18 cellular contexts compared by ENCODE assay signal in the genomic region with DNA sequence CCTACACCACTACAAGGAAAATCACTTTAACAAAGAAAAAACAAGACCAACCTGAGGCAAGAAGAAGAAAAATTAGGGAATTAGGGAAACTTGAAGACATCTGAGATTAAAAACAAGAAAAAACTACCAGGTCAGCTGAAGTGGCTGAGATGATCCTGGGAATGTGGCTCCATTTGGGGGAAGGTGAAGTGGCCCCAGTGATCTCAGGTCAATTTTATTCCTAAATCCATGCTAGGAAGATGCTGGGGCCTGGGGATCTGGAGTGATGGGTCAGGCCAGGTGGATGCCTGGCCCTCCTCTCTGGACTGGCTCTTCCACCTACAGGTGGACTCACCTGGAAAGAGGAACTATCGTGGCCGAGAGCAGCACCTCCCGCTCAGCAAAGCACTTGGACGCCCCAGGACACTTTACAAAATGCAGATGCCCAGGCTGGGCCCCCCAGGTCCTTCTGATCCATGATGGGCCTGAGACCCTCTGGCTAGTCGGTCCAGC. TPM values are rescaled to one million over a fixed set of nuclear protein-coding genes. Genes with fewer than 3 reads are reported as not detected.
DNase-seq lines count a peak whose midpoint lies in the region; ATAC-seq and TF ChIP-seq lines count a peak whose summit lies in the region.
"Had no signal": no experiment of that assay in that cellular context is flagged by ENCODE, and none has a peak within 500 bp of the region (broad histone marks: within the 10 kb centered on the region; RNA-seq: fewer than 3 reads in every experiment).

No MANE protein-coding gene starts in this region.

- ATAC-seq in activated naive CD4-positive, alpha-beta T cell treated with anti-CD3 and anti-CD28 coated beads, Interleukin-2, amount 50 U/mL, for 72 hours: no peak
- ATAC-seq in memory B cell (ENCODE audit: low read depth) (no peak), HG02938 (IDR thresholded peaks at IDR 0.05; ENCODE audit: unreplicated experiment) (no peak), HG03045 (IDR thresholded peaks at IDR 0.05; ENCODE audit: unreplicated experiment) (no peak)
- ATAC-seq: A549, GM23338 had no signal

- peaks cover 55% of the 10 kb centered on the region for H3K79me2 ChIP-seq in osteoblast (ENCODE audit: insufficient read depth, low read length)

- no peaks in the 10 kb centered on the region for H3K4me1 ChIP-seq in osteoblast (ENCODE audit: insufficient read depth, low read length)
- H3K4me1 ChIP-seq: A549 had no signal

- no peak overlapping the region for H3K27ac ChIP-seq in osteoblast (ENCODE audit: low read depth, low read length)
- H3K27ac ChIP-seq: 22Rv1, A549, C4-2B had no signal

- no peak overlapping the region for H3K4me3 ChIP-seq in osteoblast (ENCODE audit: insufficient read depth, low read length)
- H3K4me3 ChIP-seq: A549, GM23338 had no signal

- DNase-seq in activated naive CD4-positive, alpha-beta T cell treated with anti-CD3 and anti-CD28 coated beads, Interleukin-2, amount 50 U/mL, for 72 hours (ENCODE audit: low spot score in 2 of 2): no peak
- DNase-seq in memory B cell (ENCODE audit: low spot score in 2 of 2): no peak
- DNase-seq in osteoblast (ENCODE audit: insufficient read length, low spot score, missing footprints): peak; percentile 60
- DNase-seq in kidney tubule cell (ENCODE audit: low spot score): no peak
- DNase-seq: AML-193; Calu3; CD4-positive, alpha-beta T cell; DMS79 treated with DMSO at 0.1 percent for 48 hours; GF-D8; HCEC 1CT; IMR-90 had no signal

- no peak overlapping the region for H2AFZ ChIP-seq in osteoblast (ENCODE audit: low read length)
- H2AFZ ChIP-seq: GM23338 had no signal

- peak overlapping the region; percentile 54 for H3K27ac Mint-ChIP-seq in activated naive CD4-positive, alpha-beta T cell treated with anti-CD3 and anti-CD28 coated beads, Interleukin-2, amount 50 U/mL, for 24 hours
- H3K27ac Mint-ChIP-seq in activated naive CD4-positive, alpha-beta T cell treated with anti-CD3 and anti-CD28 coated beads, Interleukin-2, amount 50 U/mL, for 72 hours: peak overlapping the region in 1 of 2 donors; percentile 5
- H3K27ac Mint-ChIP-seq in memory B cell: peak overlapping the region; percentile 85
- H3K27ac Mint-ChIP-seq: CD4-positive, alpha-beta T cell; GM23338 had no signal

- no peak overlapping the region for H3K4me3 Mint-ChIP-seq in activated naive CD4-positive, alpha-beta T cell treated with anti-CD3 and anti-CD28 coated beads, Interleukin-2, amount 50 U/mL, for 24 hours
- no peak overlapping the region for H3K4me3 Mint-ChIP-seq in memory B cell
- H3K4me3 Mint-ChIP-seq: CD4-positive, alpha-beta T cell; GM23338 had no signal

- peaks cover 29% of the 10 kb centered on the region for H3K36me3 ChIP-seq in osteoblast (ENCODE audit: insufficient read depth, low read length)

- peaks cover 46% of the 10 kb centered on the region for H4K20me1 ChIP-seq in osteoblast (ENCODE audit: insufficient read depth, low read length)

- H3K27me3 ChIP-seq in osteoblast (ENCODE audit: insufficient read depth, low read length): no peaks in the 10 kb centered on the region

- H3K9me3 Mint-ChIP-seq in activated naive CD4-positive, alpha-beta T cell treated with anti-CD3 and anti-CD28 coated beads, Interleukin-2, amount 50 U/mL, for 24 hours: no peaks in the 10 kb centered on the region
- no peaks in the 10 kb centered on the region for H3K9me3 Mint-ChIP-seq in activated naive CD4-positive, alpha-beta T cell treated with anti-CD3 and anti-CD28 coated beads, Interleukin-2, amount 50 U/mL, for 72 hours
- no peaks in the 10 kb centered on the region for H3K9me3 Mint-ChIP-seq in memory B cell
- H3K9me3 Mint-ChIP-seq: CD4-positive, alpha-beta T cell; GM23338 had no signal

- peaks cover 42% of the 10 kb centered on the region for H3K4me1 Mint-ChIP-seq in activated naive CD4-positive, alpha-beta T cell treated with anti-CD3 and anti-CD28 coated beads, Interleukin-2, amount 50 U/mL, for 24 hours
- peaks cover 27% of the 10 kb centered on the region for H3K4me1 Mint-ChIP-seq in memory B cell
- H3K4me1 Mint-ChIP-seq: GM23338 had no signal

- H3K4me2 ChIP-seq in osteoblast (ENCODE audit: insufficient read depth, low read length): no peak overlapping the region
- H3K4me2 ChIP-seq: A549, GM23338 had no signal

- TF ChIP-seq CTCF in osteoblast (IDR thresholded peaks at IDR 0.05; ENCODE audit: extremely low read depth, low read depth, low read length): no peak

- no peaks in the 10 kb centered on the region for H3K27me3 Mint-ChIP-seq in activated naive CD4-positive, alpha-beta T cell treated with anti-CD3 and anti-CD28 coated beads, Interleukin-2, amount 50 U/mL, for 24 hours
- no peaks in the 10 kb centered on the region for H3K27me3 Mint-ChIP-seq in memory B cell
- H3K27me3 Mint-ChIP-seq: CD4-positive, alpha-beta T cell had no signal

- H3K36me3 Mint-ChIP-seq in activated naive CD4-positive, alpha-beta T cell treated with anti-CD3 and anti-CD28 coated beads, Interleukin-2, amount 50 U/mL, for 24 hours: peaks cover 3% of the 10 kb centered on the region
- H3K36me3 Mint-ChIP-seq in activated naive CD4-positive, alpha-beta T cell treated with anti-CD3 and anti-CD28 coated beads, Interleukin-2, amount 50 U/mL, for 72 hours: no peaks in the 10 kb centered on the region
- peaks cover 26% of the 10 kb centered on the region for H3K36me3 Mint-ChIP-seq in memory B cell

- no peaks in the 10 kb centered on the region for H3K9me3 ChIP-seq in osteoblast (ENCODE audit: low read depth, low read length)
- H3K9me3 ChIP-seq: A549 had no signal

RNA-seq across cellular contexts. Expression of a gene that starts 6.7 kb away (rescaled TPM):
- total RNA-seq in activated naive CD4-positive, alpha-beta T cell treated with anti-CD3 and anti-CD28 coated beads, Interleukin-2, amount 50 U/mL, for 72 hours: 10 to 100 TPM; 41.4 to 42.7 TPM
- 27.9 and 33.6 TPM in 2 replicates for total RNA-seq in osteoblast

RNA-seq across cellular contexts. Expression of a gene that starts 23.3 kb away (rescaled TPM):
- total RNA-seq in activated naive CD4-positive, alpha-beta T cell treated with anti-CD3 and anti-CD28 coated beads, Interleukin-2, amount 50 U/mL, for 72 hours: 10 to 100 TPM; 16.8 to 17.5 TPM
- 22.8 and 24.5 TPM in 2 replicates for total RNA-seq in osteoblast
